8 cellular contexts compared by ENCODE assay signal in the genomic region with DNA sequence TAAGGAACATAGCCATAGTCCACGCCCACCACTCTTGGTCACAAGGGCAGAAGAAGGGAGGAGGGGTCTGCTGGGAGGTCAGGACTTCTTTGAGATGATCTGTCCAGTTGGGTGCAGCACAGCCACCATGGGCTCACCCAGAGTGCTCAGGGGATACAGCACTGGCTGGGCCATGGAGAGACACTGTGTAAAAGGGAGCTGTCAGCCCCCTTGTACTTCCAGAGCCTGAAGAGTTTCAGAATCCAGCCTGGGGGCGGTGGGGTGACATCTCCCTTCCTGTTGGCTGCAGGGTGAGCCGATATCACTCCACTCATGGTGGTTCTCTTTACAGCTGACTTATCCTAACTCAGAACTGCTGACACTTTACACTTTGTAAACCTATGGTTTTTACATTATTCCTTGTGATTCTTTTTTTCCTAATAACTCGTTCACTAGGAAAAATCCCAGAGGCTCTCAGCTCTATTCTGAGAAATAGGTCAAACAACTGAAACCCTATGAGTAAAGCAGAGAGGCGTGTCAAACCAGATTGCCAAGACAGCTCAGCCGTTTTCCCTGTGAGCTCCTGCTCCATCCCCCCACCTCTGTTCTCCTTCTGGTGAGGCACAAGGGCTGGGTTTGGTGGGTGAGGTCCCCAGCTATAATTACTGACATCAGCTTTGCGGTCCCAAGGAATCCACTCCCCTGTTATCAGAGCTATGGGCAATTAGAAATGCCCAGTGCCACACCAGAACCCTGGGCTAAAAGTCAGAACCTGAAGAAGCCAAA. TPM values are rescaled to one million over a fixed set of nuclear protein-coding genes. Genes with fewer than 3 reads are reported as not detected.
A peak's percentile ranks its signal among the peaks of the same experiment; 100 is the strongest.
DNase-seq lines count a peak whose midpoint lies in the region; TF ChIP-seq lines count a peak whose summit lies in the region.

No MANE protein-coding gene starts in this region.

- H3K27ac Mint-ChIP-seq in brain = peak overlapping the region in 3 of 5 experiments; percentile 63 to 89 (median 79)

- H3K27ac ChIP-seq in HEK293 (ENCODE audit: extremely low read depth, low read depth, low read length) (no peak overlapping the region), subcutaneous abdominal adipose tissue (ENCODE audit: low read depth, low read length) (peak overlapping the region; percentile 96)

- H3K4me1 Mint-ChIP-seq in brain = peaks cover 42% of the 10 kb centered on the region

- peak overlapping the region; percentile 51 to 81 (median 62) for H3K9ac ChIP-seq in subcutaneous abdominal adipose tissue (ENCODE audit: low read length in 5 of 5)

- H3K27me3 ChIP-seq in subcutaneous abdominal adipose tissue (ENCODE audit: control insufficient read depth in 5 of 5, insufficient read depth in 4 of 5, low read length in 5 of 5) = no peaks in the 10 kb centered on the region

- peaks cover 7% of the 10 kb centered on the region for H3K27me3 Mint-ChIP-seq in brain

- peaks cover 0 to 4% (median 0%) of the 10 kb centered on the region in 5 experiments for H3K9me3 Mint-ChIP-seq in brain

- H3K36me3 Mint-ChIP-seq in brain = peaks cover 25% of the 10 kb centered on the region

- CTCF ChIA-PET in HEK293 (lab: Yijun Ruan, JAX) = no interaction called here

- no peak overlapping the region for H3K4me3 ChIP-seq in HEK293 (ENCODE audit: low read depth, low read length)
- peak overlapping the region in 2 of 5 donors; percentile 17 to 26 for H3K4me3 ChIP-seq in subcutaneous abdominal adipose tissue (ENCODE audit: low read depth in 1 of 5, low read length in 5 of 5)

- H3K36me3 ChIP-seq in HEK293 (ENCODE audit: control insufficient read depth in 2 of 2, insufficient read depth in 1 of 2, low read length in 2 of 2) (peaks cover 0 to 33% of the 10 kb centered on the region in 2 experiments; a peak in 1 of 3 replicates), subcutaneous abdominal adipose tissue (ENCODE audit: control insufficient read depth in 5 of 5, insufficient read depth in 5 of 5, low read length in 5 of 5) (peaks cover 0 to 29% (median 27%) of the 10 kb centered on the region in 5 donors)

- POLR2A ChIA-PET in HEK293 (lab: Yijun Ruan, JAX) = interaction anchor here (0.5 kb wide), 1 partner anchor 949 kb away, joined by 3 read pairs; no protein-coding TSS in a partner anchor

- no peaks in the 10 kb centered on the region for H3K9me3 ChIP-seq in HEK293 (ENCODE audit: control insufficient read depth, insufficient read depth, low read depth, low read length)
- H3K9me3 ChIP-seq in subcutaneous abdominal adipose tissue (ENCODE audit: control insufficient read depth in 5 of 5, low read length in 5 of 5) = no peaks in the 10 kb centered on the region

- H3K4me1 ChIP-seq in HEK293 (ENCODE audit: control insufficient read depth, insufficient read depth, low read length) (peaks cover 3% of the 10 kb centered on the region; the same call in 1 of the 2 replicates), subcutaneous abdominal adipose tissue (ENCODE audit: control insufficient read depth in 5 of 5, insufficient read depth in 5 of 5, low read length in 5 of 5) (peaks cover 16 to 47% (median 45%) of the 10 kb centered on the region in 5 donors)

- TF ChIP-seq CTCF in HEK293 (tag by site-specific recombination; IDR thresholded peaks at IDR 0.05) (no peak), brain (conservative IDR thresholded peaks at IDR 0.05) (no peak)

- DNase-seq in hepatic stellate cell (ENCODE audit: low spot score) (peak; percentile 91), NCI-H1092 treated with DMSO at 0.1 percent for 48 hours (lab: John Stamatoyannopoulos, UW) (no peak), activated gamma-delta T cell (lab: John Stamatoyannopoulos, UW) (no peak), hippocampal formation (lab: John Stamatoyannopoulos, UW) (no peak), NOMO-1 (lab: John Stamatoyannopoulos, UW; ENCODE audit: unreplicated experiment in 2 of 2) (no peak)

- peak overlapping the region in 2 of 5 experiments; percentile 21 to 63 for H3K4me3 Mint-ChIP-seq in brain

TF ChIP-seq in HEK293, 187 proteins besides CTCF, POLR2A, EP300 and RAD21:
- TF ChIP-seq ZNF211 (tag by site-specific recombination; IDR thresholded peaks at IDR 0.05; ENCODE audit: low read depth) (no peak), ZNF670 (tag by site-specific recombination; IDR thresholded peaks at IDR 0.05; ENCODE audit: low read depth) (no peak), KLF1 (tag by site-specific recombination; IDR thresholded peaks at IDR 0.05) (peak; percentile 45), KLF8 (tag by site-specific recombination; IDR thresholded peaks at IDR 0.05) (no peak)
- TF ChIP-seq, protein P1, sequence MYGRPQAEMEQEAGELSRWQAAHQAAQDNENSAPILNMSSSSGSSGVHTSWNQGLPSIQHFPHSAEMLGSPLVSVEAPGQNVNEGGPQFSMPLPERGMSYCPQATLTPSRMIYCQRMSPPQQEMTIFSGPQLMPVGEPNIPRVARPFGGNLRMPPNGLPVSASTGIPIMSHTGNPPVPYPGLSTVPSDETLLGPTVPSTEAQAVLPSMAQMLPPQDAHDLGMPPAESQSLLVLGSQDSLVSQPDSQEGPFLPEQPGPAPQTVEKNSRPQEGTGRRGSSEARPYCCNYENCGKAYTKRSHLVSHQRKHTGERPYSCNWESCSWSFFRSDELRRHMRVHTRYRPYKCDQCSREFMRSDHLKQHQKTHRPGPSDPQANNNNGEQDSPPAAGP (tag by site-specific recombination; IDR thresholded peaks at IDR 0.05) = 0 out of 2 replicates have a peak, but pooled peaks have one; percentile 29

RNA-seq across cellular contexts. Expression of a gene that starts 3.3 kb away (rescaled TPM):
- polyA plus RNA-seq in brain (ENCODE audit: insufficient read depth, low read depth, low replicate concordance) = 121 TPM

RNA-seq across cellular contexts. Expression of a gene that starts 33.8 kb away (rescaled TPM):
- 19.8 TPM for polyA plus RNA-seq in brain (ENCODE audit: insufficient read depth, low read depth, low replicate concordance)

RNA-seq across cellular contexts. Expression of a gene that starts 53.7 kb away (rescaled TPM):
- polyA plus RNA-seq in brain (ENCODE audit: insufficient read depth, low read depth, low replicate concordance) = 44.4 TPM
